Comparison of ENCODE assay signal across 8 cellular contexts in genomic region chr12:8242881-8243681, GRCh38. TPM values are rescaled to one million over a fixed set of nuclear protein-coding genes. Genes with fewer than 3 reads are reported as not detected.
A peak's percentile ranks its signal among the peaks of the same experiment; 100 is the strongest.
DNase-seq lines count a peak whose midpoint lies in the region; ATAC-seq and TF ChIP-seq lines count a peak whose summit lies in the region.
"Not testable (repeated sequence)": the region's sequence is repeated elsewhere in the genome, so short reads cannot be mapped to it uniquely, and the experiment has no call there.

No MANE protein-coding gene starts in this region.

- not testable (repeated sequence) for H3K27me3 ChIP-seq in duodenal mucosa (ENCODE audit: control insufficient read depth in 1 of 2, insufficient read depth in 2 of 2, low read length in 2 of 2)

- DNase-seq in C1 segment of cervical spinal cord (lab: John Stamatoyannopoulos, UW) (peak; percentile 68 to 98 (median 94)), HT-29 (ENCODE audit: low spot score) (peak; percentile 91), lower leg skin (ENCODE audit: low spot score in 2 of 2) (peak; percentile 99 to 100)
- DNase-seq in NK-92 treated with Interleukin-12 subunit alpha and Interleukin-12 subunit beta, amount 100 ng/mL, for 24 hours (lab: John Stamatoyannopoulos, UW), result peak; percentile 61
- DNase-seq in activated CD8-positive, alpha-beta memory T cell treated with anti-CD3 and anti-CD28 coated beads for 1 hour (ENCODE audit: extremely low read depth in 1 of 2, low read depth in 1 of 2), result peak; percentile 97 to 99
- peak; percentile 100 for DNase-seq in stimulated activated CD4-positive, alpha-beta T cell treated with anti-CD3 and anti-CD28 coated beads, Interleukin-2, amount 100 ng/mL, for 48 hours

- WGBS in lower leg skin, 2 donors, result 0 to 5% methylated on average over 14 to 44 of the region's 56 CpGs

- intact Hi-C loops in lower leg skin (cut with DNase I; ENCODE audit: low total_unique reads), result not testable (repeated sequence)

- peak; percentile 85 for ATAC-seq in GM19455 (IDR thresholded peaks at IDR 0.05; ENCODE audit: unreplicated experiment)

- peak overlapping the region; percentile 69 to 72 for H3K4me3 ChIP-seq in duodenal mucosa (ENCODE audit: low read depth in 1 of 2, low read length in 2 of 2)
- peak overlapping the region; percentile 83 for H3K4me3 ChIP-seq in lower leg skin (ENCODE audit: low read depth, poor library complexity, severe bottlenecking)

- not testable (repeated sequence) for TF ChIP-seq CTCF in lower leg skin (IDR thresholded peaks at IDR 0.05)

- not testable (repeated sequence) for TF ChIP-seq POLR2A in lower leg skin (IDR thresholded peaks at IDR 0.05)

- H3K9me3 ChIP-seq in duodenal mucosa (ENCODE audit: control insufficient read depth in 1 of 2, low read length in 2 of 2), result not testable (repeated sequence)

- peak overlapping the region; percentile 48 to 60 for H3K9ac ChIP-seq in duodenal mucosa (ENCODE audit: low read depth in 1 of 2, low read length in 2 of 2)

- not testable (repeated sequence) for H3K36me3 ChIP-seq in duodenal mucosa (ENCODE audit: control insufficient read depth in 1 of 2, insufficient read depth in 2 of 2, low read length in 2 of 2)

- H3K27ac ChIP-seq in duodenal mucosa (ENCODE audit: low read depth, low read length), result peak overlapping the region; percentile 78

- not testable (repeated sequence) for H3K4me1 ChIP-seq in duodenal mucosa (ENCODE audit: control insufficient read depth in 1 of 2, insufficient read depth in 2 of 2, low read length in 2 of 2)

RNA-seq across cellular contexts. Expression of gene FAM90A1, which starts 15.7 kb away (rescaled TPM):
- not detected in 2 replicates for total RNA-seq in HT-29 (2014; rRNA removed; shearing (Covaris generic))
- under 1 TPM in 2 of 4 donors, not detected in 2; 0.10 to 0.23 TPM for total RNA-seq in lower leg skin

Comparison
In these comparisons a context has a peak if more than half of its experiments do, and no peak if none do; other contexts are left out.
1. Peak in every context shown above with its lines: DNase-seq, ATAC-seq, H3K4me3 ChIP-seq and H3K27ac ChIP-seq.